Comparison of ENCODE assay signal across 18 cellular contexts in genomic region chr7:22601028-22601795, GRCh38.
DNase-seq lines count a peak whose midpoint lies in the region; ATAC-seq and TF ChIP-seq lines count a peak whose summit lies in the region.
"Had no signal": no experiment of that assay in that cellular context is flagged by ENCODE, and none has a peak within 500 bp of the region (broad histone marks: within the 10 kb centered on the region; RNA-seq: fewer than 3 reads in every experiment).

No MANE protein-coding gene starts in this region.

- H2AK9ac ChIP-seq in IMR-90 (replicated peaks; ENCODE audit: low read depth, low read length, poor library complexity): no peak overlapping the region

- H3K9me3 ChIP-seq in IMR-90 (ENCODE audit: control insufficient read depth, insufficient read depth, low read length) (no peaks in the 10 kb centered on the region), colonic mucosa (no peaks in the 10 kb centered on the region)
- H3K9me3 ChIP-seq: BLaER1 treated with 17β-estradiol and CSF1 and Interleukin-3, amounts not matched to agents 10 nM and 100 nM; thoracic aorta had no signal

- POLR2A ChIA-PET in IMR-90 (lab: Charles Lee; ENCODE audit: unreplicated experiment): no interaction called here

- no peaks in the 10 kb centered on the region for H3K36me3 ChIP-seq in IMR-90 (ENCODE audit: control insufficient read depth, insufficient read depth, low read length)
- H3K36me3 ChIP-seq in colonic mucosa: no peaks in the 10 kb centered on the region
- H3K36me3 ChIP-seq: BLaER1 treated with 17β-estradiol and CSF1 and Interleukin-3, amounts not matched to agents 10 nM and 100 nM; thoracic aorta had no signal

- BruUV-seq in IMR-90 (replicated peaks; lab: Mats Ljungman, UMichigan): no TSS peak

- ATAC-seq in IMR-90 (ENCODE audit: low read depth) (no peak), GM19467 (IDR thresholded peaks at IDR 0.05; ENCODE audit: unreplicated experiment) (no peak)
- ATAC-seq: activated T-cell treated with anti-CD3 and anti-CD28 coated beads, Interleukin-2, amount 50 U/mL, for 4 hours had no signal

- peak overlapping the region; percentile 88; the same call in 2 of the 3 replicates for H2BK15ac ChIP-seq in IMR-90 (ENCODE audit: low read depth, low read length)

- no peak overlapping the region for H4K5ac ChIP-seq in IMR-90 (ENCODE audit: low read depth, low read length)

- no peak overlapping the region for H4K91ac ChIP-seq in IMR-90 (ENCODE audit: insufficient read depth, low read depth, low read length)

- H3K27me3 Mint-ChIP-seq in CD14-positive monocyte (ENCODE audit: low read depth in 3 of 3): peaks cover 9 to 17% (median 9%) of the 10 kb centered on the region in 3 donors
- no peaks in the 10 kb centered on the region for H3K27me3 Mint-ChIP-seq in nephron (ENCODE audit: low read depth)

- H2BK120ac ChIP-seq in IMR-90 (ENCODE audit: low read depth, low read length): 0 out of 2 replicates have a peak overlapping the region, but pooled peaks have one; percentile 16

- intact Hi-C loops in CD14-positive monocyte (cut with micrococcal nuclease): no loop called here
- intact Hi-C loops in IMR-90 (cut with micrococcal nuclease): no loop called here
- intact Hi-C loops in colonic mucosa (cut with DNase I): no loop called here

- H3K36me3 Mint-ChIP-seq in CD14-positive monocyte (no peaks in the 10 kb centered on the region), nephron (ENCODE audit: low read depth) (no peaks in the 10 kb centered on the region)

- H2BK20ac ChIP-seq in IMR-90 (ENCODE audit: low read depth, low read length): no peak overlapping the region; the same call in 1 of the 2 replicates

- no peaks in the 10 kb centered on the region for H4K20me1 ChIP-seq in IMR-90 (ENCODE audit: insufficient read depth, low read length)
- H4K20me1 ChIP-seq: BLaER1 treated with 17β-estradiol and CSF1 and Interleukin-3, amounts not matched to agents 10 nM and 100 nM had no signal

- H3K18ac ChIP-seq in IMR-90 (ENCODE audit: low read depth, low read length): peak overlapping the region; percentile 45; the same call in 1 of the 2 replicates

- H3K23ac ChIP-seq in IMR-90 (ENCODE audit: low read depth, low read length): no peak overlapping the region

- H3K4me1 ChIP-seq in IMR-90 (ENCODE audit: control insufficient read depth, insufficient read depth, low read length): peaks cover 6% of the 10 kb centered on the region
- no peaks in the 10 kb centered on the region for H3K4me1 ChIP-seq in colonic mucosa

- H3K27me3 ChIP-seq in IMR-90 (ENCODE audit: control insufficient read depth, insufficient read depth, low read length) (no peaks in the 10 kb centered on the region), colonic mucosa (no peaks in the 10 kb centered on the region)
- H3K27me3 ChIP-seq: BLaER1 treated with 17β-estradiol and CSF1 and Interleukin-3, amounts not matched to agents 10 nM and 100 nM had no signal

- dilution Hi-C loops in IMR-90 (cut with HindIII; ENCODE audit: low sequenced_read_pairs, unreplicated experiment): no loop called here

- peaks cover 0 to 2% (median 0%) of the 10 kb centered on the region in 7 donors for H3K9me3 Mint-ChIP-seq in CD14-positive monocyte
- H3K9me3 Mint-ChIP-seq in nephron: no peaks in the 10 kb centered on the region
- H3K9me3 Mint-ChIP-seq: activated CD4-positive, alpha-beta memory T cell treated with anti-CD3 and anti-CD28 coated beads, Interleukin-2, amount 10 ng/mL, durations not matched to agents 7 days and 5 days; activated T-cell treated with anti-CD3 and anti-CD28 coated beads, Interleukin-2, amount 50 U/mL, for 4 hours had no signal

- H3K4me3 Mint-ChIP-seq in CD14-positive monocyte (peak overlapping the region in 1 of 2 donors; percentile 12), nephron (no peak overlapping the region)
- H3K4me3 Mint-ChIP-seq: activated CD4-positive, alpha-beta memory T cell treated with anti-CD3 and anti-CD28 coated beads, Interleukin-2, amount 10 ng/mL, durations not matched to agents 7 days and 5 days; activated T-cell treated with anti-CD3 and anti-CD28 coated beads, Interleukin-2, amount 50 U/mL, for 4 hours had no signal

- peaks cover 18% of the 10 kb centered on the region for H3K9me1 ChIP-seq in IMR-90 (ENCODE audit: insufficient read depth, low read length)

- no peak overlapping the region for H3K4me3 ChIP-seq in IMR-90 (ENCODE audit: insufficient read depth, low read depth, low read length)
- H3K4me3 ChIP-seq in colonic mucosa: no peak overlapping the region
- H3K4me3 ChIP-seq: BLaER1 treated with 17β-estradiol and CSF1 and Interleukin-3, amounts not matched to agents 10 nM and 100 nM; SK-N-MC; thoracic aorta had no signal

- no peak for TF ChIP-seq RAD21 in IMR-90 (IDR thresholded peaks at IDR 0.05; ENCODE audit: low read length)

- H3K4me2 ChIP-seq in IMR-90 (ENCODE audit: low read depth, low read length): no peak overlapping the region

- WGBS in IMR-90 (ENCODE audit: extremely low coverage in 2 of 2, insufficient read length in 1 of 2), 2 experiments: no CpG with 5 or more reads among the region's 5 CpGs

- no peak overlapping the region for H3K27ac ChIP-seq in IMR-90 (ENCODE audit: insufficient read depth, low read length)
- H3K27ac ChIP-seq in colonic mucosa: no peak overlapping the region
- H3K27ac ChIP-seq: SK-N-MC, thoracic aorta had no signal

- in situ Hi-C loops in IMR-90 (cut with MboI; ENCODE audit: low sequenced_read_pairs): no loop called here
- in situ Hi-C loops in ACHN (cut with HindIII; ENCODE audit: low pct_ligation_motif_present, low pct_unique_long_range_greater_than_20kb, low sequenced_read_pairs): no loop called here

- H3K9ac ChIP-seq in IMR-90 (ENCODE audit: low read depth, low read length) (no peak overlapping the region; the same call in 1 of the 2 replicates), colonic mucosa (ENCODE audit: low read depth in 2 of 2, low read length in 2 of 2) (no peak overlapping the region)

- no peak overlapping the region for H3K56ac ChIP-seq in IMR-90 (ENCODE audit: extremely low read depth, insufficient read depth, low read length)

- TF ChIP-seq CTCF in CD14-positive monocyte (IDR thresholded peaks at IDR 0.05) (no peak), IMR-90 (conservative IDR thresholded peaks at IDR 0.05; ENCODE audit: low read depth, low read length) (no peak), nephron (IDR thresholded peaks at IDR 0.05; ENCODE audit: unreplicated experiment in 3 of 3) (no peak), colonic mucosa (IDR thresholded peaks at IDR 0.05) (no peak)

- DNase-seq in CD14-positive monocyte (ENCODE audit: low spot score): no peak
- no peak for DNase-seq in IMR-90
- peak; percentile 56 for DNase-seq in fibroblast of gingiva (ENCODE audit: low read depth)
- DNase-seq in NCI-H2029 (lab: John Stamatoyannopoulos, UW): no peak
- no peak for DNase-seq in colonic mucosa
- no peak for DNase-seq in ACHN
- DNase-seq: activated CD4-positive, alpha-beta memory T cell treated with anti-CD3 and anti-CD28 coated beads, Interleukin-2, amount 10 ng/mL, durations not matched to agents 7 days and 5 days; activated naive CD4-positive, alpha-beta T cell treated with anti-CD3 and anti-CD28 coated beads, Interleukin-2, amount 50 U/mL, for 16 hours; activated T-cell treated with anti-CD3 and anti-CD28 coated beads, Interleukin-2, amount 50 U/mL, for 4 hours; hippocampal formation; NCI-H2081 treated with DMSO at 0.1 percent for 48 hours; NCI-H526 treated with DMSO at 0.1 percent for 48 hours; posterior cingulate gyrus had no signal

- TF ChIP-seq POLR2A in IMR-90 (IDR thresholded peaks at IDR 0.05; ENCODE audit: low read depth, low read length): no peak

- CTCF ChIA-PET in IMR-90 (lab: Yijun Ruan, JAX): no interaction called here

- H2BK5ac ChIP-seq in IMR-90 (ENCODE audit: low read depth, low read length, poor library complexity, severe bottlenecking): no peak overlapping the region

- H3K27ac Mint-ChIP-seq in CD14-positive monocyte (peak overlapping the region in 5 of 7 donors; percentile 38 to 81 (median 70)), nephron (peak overlapping the region; percentile 65 to 89 (median 81))
- H3K27ac Mint-ChIP-seq: activated CD4-positive, alpha-beta memory T cell treated with anti-CD3 and anti-CD28 coated beads, Interleukin-2, amount 10 ng/mL, durations not matched to agents 7 days and 5 days had no signal

- H2AFZ ChIP-seq in IMR-90 (replicated peaks; ENCODE audit: low read length, poor library complexity): no peak overlapping the region

- peaks cover 28% of the 10 kb centered on the region for H3K4me1 Mint-ChIP-seq in CD14-positive monocyte
- H3K4me1 Mint-ChIP-seq in nephron: peaks cover 24% of the 10 kb centered on the region
- H3K4me1 Mint-ChIP-seq: activated CD4-positive, alpha-beta memory T cell treated with anti-CD3 and anti-CD28 coated beads, Interleukin-2, amount 10 ng/mL, durations not matched to agents 7 days and 5 days had no signal

- no peak overlapping the region for H2AK5ac ChIP-seq in IMR-90 (ENCODE audit: low read depth, low read length)

- no peaks in the 10 kb centered on the region for H3K79me1 ChIP-seq in IMR-90 (ENCODE audit: low read depth in 1 of 2, low read length in 2 of 2)

- peak overlapping the region; percentile 60; the same call in 1 of the 2 replicates for H3K4ac ChIP-seq in IMR-90 (ENCODE audit: low read depth, low read length)

- 0 out of 2 replicates have a peak overlapping the region, but pooled peaks have one; percentile 33 for H3K14ac ChIP-seq in IMR-90 (replicated peaks; ENCODE audit: low read depth, low read length)

- H4K8ac ChIP-seq in IMR-90 (ENCODE audit: low read depth in 2 of 2, low read length in 2 of 2): no peak overlapping the region

TF ChIP-seq in IMR-90, 13 proteins besides CTCF, POLR2A, EP300 and RAD21:
- TF ChIP-seq CEBPB (IDR thresholded peaks at IDR 0.05; ENCODE audit: low read depth, low read length) (peak; percentile 46), BHLHE40 (IDR thresholded peaks at IDR 0.05; ENCODE audit: low read depth, low read length) (no peak)
